12 cellular contexts compared by ENCODE assay signal in the genomic region with DNA sequence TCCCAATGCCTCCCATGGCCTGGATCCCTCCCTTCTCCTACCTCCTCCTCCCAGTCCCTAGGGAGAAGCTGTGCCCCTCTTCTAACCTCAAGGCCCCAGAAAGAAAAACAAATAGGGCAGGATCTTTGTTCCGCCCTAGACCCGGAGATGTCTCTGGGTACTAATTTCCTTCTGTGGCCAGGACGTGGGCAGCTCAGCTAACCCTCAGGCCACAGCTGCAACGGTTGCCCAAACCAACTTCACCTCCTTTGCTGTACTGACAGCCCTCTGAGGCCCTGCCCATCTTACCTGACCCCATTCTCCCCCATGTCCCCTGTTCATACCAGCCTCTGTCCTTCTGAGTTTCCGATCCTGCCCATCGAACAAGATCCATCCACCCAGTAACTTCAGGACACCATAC.
"Had no signal": no experiment of that assay in that cellular context is flagged by ENCODE, and none has a peak within 500 bp of the region (broad histone marks: within the 10 kb centered on the region; RNA-seq: fewer than 3 reads in every experiment).

No MANE protein-coding gene starts in this region.

- ATAC-seq: activated CD4-positive, CD25-positive, alpha-beta regulatory T cell treated with anti-CD3 and anti-CD28 coated beads, Interleukin-2, amount 50 U/mL, for 24 hours; effector memory CD8-positive, alpha-beta T cell; gastrocnemius medialis had no signal

- H3K27me3 Mint-ChIP-seq: central memory CD8-positive, alpha-beta T cell; dendritic cell treated with granulocyte-macrophage colony-stimulating factor and Interleukin-4, amounts not matched to agents 40 ng/mL and 50 ng/mL, for 4 days; stimulated activated naive CD8-positive, alpha-beta T cell treated with anti-CD3 and anti-CD28 coated beads, Interleukin-15, Interleukin-2, amounts not matched to agents 100 ng/mL and 50 ng/mL, for 24 hours had no signal

- H3K4me3 Mint-ChIP-seq: central memory CD8-positive, alpha-beta T cell; dendritic cell treated with granulocyte-macrophage colony-stimulating factor and Interleukin-4, amounts not matched to agents 40 ng/mL and 50 ng/mL, for 4 days; effector memory CD8-positive, alpha-beta T cell; stimulated activated naive CD8-positive, alpha-beta T cell treated with anti-CD3 and anti-CD28 coated beads, Interleukin-15, Interleukin-2, amounts not matched to agents 100 ng/mL and 50 ng/mL, for 24 hours had no signal

- H3K9me3 Mint-ChIP-seq: central memory CD8-positive, alpha-beta T cell; dendritic cell treated with granulocyte-macrophage colony-stimulating factor and Interleukin-4, amounts not matched to agents 40 ng/mL and 50 ng/mL, for 4 days; effector memory CD8-positive, alpha-beta T cell; stimulated activated naive CD8-positive, alpha-beta T cell treated with anti-CD3 and anti-CD28 coated beads, Interleukin-15, Interleukin-2, amounts not matched to agents 100 ng/mL and 50 ng/mL, for 24 hours had no signal

- DNase-seq: activated CD8-positive, alpha-beta memory T cell treated with anti-CD3 and anti-CD28 coated beads for 24 hours; activated gamma-delta T cell treated with Interleukin-2 at 50 U/mL for 16 hours; effector memory CD8-positive, alpha-beta T cell; gastrocnemius medialis; mesendoderm; retina; stimulated activated CD4-positive, alpha-beta T cell treated with anti-CD3 and anti-CD28 coated beads, Interleukin-4, amount 100 ng/mL, for 1 hour; stimulated activated CD8-positive, alpha-beta memory T cell treated with anti-CD3 and anti-CD28 coated beads, Interleukin-4, amount 100 ng/mL, for 48 hours had no signal

- H3K27ac Mint-ChIP-seq: dendritic cell treated with granulocyte-macrophage colony-stimulating factor and Interleukin-4, amounts not matched to agents 40 ng/mL and 50 ng/mL, for 4 days; effector memory CD8-positive, alpha-beta T cell; stimulated activated naive CD8-positive, alpha-beta T cell treated with anti-CD3 and anti-CD28 coated beads, Interleukin-15, Interleukin-2, amounts not matched to agents 100 ng/mL and 50 ng/mL, for 24 hours had no signal
